ENCODE assay signal across 10 cellular contexts in the genomic region with DNA sequence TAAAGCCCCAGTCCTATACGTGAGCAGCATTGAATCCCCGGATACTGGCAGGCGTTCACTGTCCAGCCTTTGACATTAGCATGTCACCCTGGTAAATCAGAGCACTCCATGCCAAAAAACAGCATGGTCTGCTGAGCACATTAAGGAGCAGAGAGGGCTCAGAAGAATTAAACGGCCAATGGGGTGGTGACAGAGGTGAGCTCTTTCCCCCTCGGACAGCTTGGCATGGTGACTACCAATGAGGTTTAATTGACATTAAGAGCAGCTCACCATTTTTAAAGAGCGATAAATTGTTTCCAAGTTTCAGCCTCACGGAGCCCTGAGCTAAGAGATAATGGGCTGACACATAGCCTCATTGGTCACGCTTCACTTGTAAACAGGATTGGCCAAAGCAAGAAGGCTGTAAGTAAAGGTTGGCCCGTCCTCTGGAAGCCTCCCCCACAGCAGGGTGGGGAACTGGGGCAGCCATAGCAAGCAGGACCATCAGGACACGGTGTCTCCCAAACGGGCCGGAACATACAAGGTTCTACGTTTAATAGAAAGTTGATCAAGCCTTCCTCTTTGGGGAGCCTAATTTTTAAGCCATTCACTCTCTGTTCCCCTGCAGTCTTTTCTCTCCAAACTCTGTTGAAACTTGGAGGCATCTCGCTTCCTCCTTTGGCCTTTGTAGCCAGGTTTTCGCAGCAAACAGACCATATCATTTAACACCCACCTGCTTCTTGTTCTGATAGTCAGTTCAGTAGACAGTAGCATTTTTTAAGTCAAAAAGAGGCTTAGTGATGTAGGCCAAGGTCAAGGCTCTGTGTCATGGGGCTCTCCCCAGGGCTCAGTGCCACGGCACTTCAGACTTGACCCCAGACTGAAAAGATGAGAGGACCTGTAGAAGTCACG.
DNase-seq lines count a peak whose midpoint lies in the region; ATAC-seq and TF ChIP-seq lines count a peak whose summit lies in the region.
"Had no signal": no experiment of that assay in that cellular context is flagged by ENCODE, and none has a peak within 500 bp of the region (broad histone marks: within the 10 kb centered on the region; RNA-seq: fewer than 3 reads in every experiment).

No MANE protein-coding gene starts in this region.

- DNase-seq in GM20000 (ENCODE audit: low spot score) (peak; percentile 77), germinal center (ENCODE audit: low spot score) (peak; percentile 39), substantia nigra (lab: John Stamatoyannopoulos, UW) (peak in 2 of 49 donors; percentile 17 to 48), NCI-H345 (lab: John Stamatoyannopoulos, UW) (no peak), SKM-1 treated with dmso at 0.1 percent for 144 hours (lab: John Stamatoyannopoulos, UW; ENCODE audit: unreplicated experiment) (no peak)
- DNase-seq in stimulated activated naive CD8-positive, alpha-beta T cell treated with anti-CD3 and anti-CD28 coated beads, Interleukin-15, Interleukin-2, amounts not matched to agents 100 U/mL and 50 U/mL, for 24 hours, result no peak
- DNase-seq: activated CD4-positive, alpha-beta memory T cell treated with anti-CD3 and anti-CD28 coated beads, Interleukin-2, amount 10 ng/mL, durations not matched to agents 7 days and 5 days; amniotic stem cell; mammary epithelial cell had no signal

- peak; percentile 62 for ATAC-seq in HG03558 (IDR thresholded peaks at IDR 0.05; ENCODE audit: extremely low read depth, unreplicated experiment)
- no peak for ATAC-seq in stimulated activated naive CD8-positive, alpha-beta T cell treated with anti-CD3 and anti-CD28 coated beads, Interleukin-15, Interleukin-2, amounts not matched to agents 100 U/mL and 50 U/mL, for 24 hours

- H3K27ac ChIP-seq in substantia nigra (ENCODE audit: low read depth, low read length, poor library complexity, severe bottlenecking), result peak overlapping the region; percentile 7

- TF ChIP-seq CTCF in GM20000 (IDR thresholded peaks at IDR 0.05; ENCODE audit: extremely low read depth, missing control alignments), result no peak

Comparison
In these comparisons a context has a peak if more than half of its experiments do, and no peak if none do; other contexts are left out.
1. DNase-seq: peak in GM20000 (single experiment) and germinal center (single experiment); none in NCI-H345 (single experiment), SKM-1 treated with dmso at 0.1 percent for 144 hours (single experiment) and stimulated activated naive CD8-positive, alpha-beta T cell treated with anti-CD3 and anti-CD28 coated beads, Interleukin-15, Interleukin-2, amounts not matched to agents 100 U/mL and 50 U/mL, for 24 hours (single experiment).